ENCODE assay signal across 16 cellular contexts in the genomic region with DNA sequence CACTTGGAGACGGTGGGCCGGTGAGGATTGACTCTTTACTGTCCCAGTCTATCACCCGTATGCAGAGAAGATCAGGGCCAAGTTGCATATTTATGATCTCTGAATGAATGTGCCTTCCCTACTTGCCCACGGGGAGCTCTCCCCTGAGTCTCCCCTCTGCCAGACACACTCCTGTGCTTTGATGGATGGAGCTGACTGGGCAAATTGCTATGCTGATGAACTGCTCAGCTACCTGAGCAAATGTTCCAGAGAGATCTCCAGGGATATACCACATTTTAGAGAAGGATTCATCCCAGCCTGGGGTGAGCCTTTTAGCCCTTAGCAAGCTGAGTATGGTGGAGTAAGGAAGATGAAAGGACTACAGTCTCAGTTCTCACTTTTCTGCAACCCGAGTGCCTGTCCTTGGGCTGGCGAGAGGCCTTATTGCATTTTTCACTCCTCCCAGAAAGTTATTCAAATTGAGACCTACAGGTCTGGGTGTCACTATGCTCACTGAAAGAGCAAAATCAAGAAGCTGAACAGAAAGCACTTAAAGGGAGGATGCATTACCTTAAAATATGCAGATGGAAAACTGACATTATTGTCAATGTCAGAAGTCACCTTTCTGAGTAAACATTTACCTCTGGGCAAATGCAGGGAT.
A peak's percentile ranks its signal among the peaks of the same experiment; 100 is the strongest.
DNase-seq lines count a peak whose midpoint lies in the region; ATAC-seq and TF ChIP-seq lines count a peak whose summit lies in the region.
"Had no signal": no experiment of that assay in that cellular context is flagged by ENCODE, and none has a peak within 500 bp of the region (broad histone marks: within the 10 kb centered on the region; RNA-seq: fewer than 3 reads in every experiment).

No MANE protein-coding gene starts in this region.

- no peaks in the 10 kb centered on the region for H3K27me3 ChIP-seq in GM23248 (replicated peaks; ENCODE audit: insufficient read depth)
- H3K27me3 ChIP-seq in foreskin keratinocyte, result no peaks in the 10 kb centered on the region
- no peaks in the 10 kb centered on the region for H3K27me3 ChIP-seq in osteoblast (ENCODE audit: insufficient read depth, low read length)
- H3K27me3 ChIP-seq: MG63 had no signal

- H4K20me1 ChIP-seq in GM23248 (ENCODE audit: insufficient read depth) (no peaks in the 10 kb centered on the region), osteoblast (ENCODE audit: insufficient read depth, low read length) (no peaks in the 10 kb centered on the region)

- H3K9me2 ChIP-seq in GM23248 (ENCODE audit: insufficient read depth), result no peaks in the 10 kb centered on the region

- H2AFZ ChIP-seq in GM23248 (no peak overlapping the region), osteoblast (ENCODE audit: low read length) (no peak overlapping the region)

- H3F3A ChIP-seq in GM23248 (ENCODE audit: insufficient read depth), result peaks cover 79% of the 10 kb centered on the region

- 69 to 75% methylated on average over 6 of the region's 6 CpGs for WGBS in GM23248 (ENCODE audit: low coverage in 1 of 2, low lambda C conversion rate in 2 of 2, missing lambda C conversion rate in 2 of 2), 2 experiments

- H3K4me1 ChIP-seq in GM23248 (ENCODE audit: insufficient read depth), result peaks cover 73% of the 10 kb centered on the region
- peaks cover 29% of the 10 kb centered on the region for H3K4me1 ChIP-seq in foreskin keratinocyte
- H3K4me1 ChIP-seq in osteoblast (ENCODE audit: insufficient read depth, low read length), result peaks cover 23% of the 10 kb centered on the region

- H3K9me3 ChIP-seq in GM23248 (ENCODE audit: low read depth) (no peaks in the 10 kb centered on the region), osteoblast (ENCODE audit: low read depth, low read length) (no peaks in the 10 kb centered on the region)

- no peak overlapping the region for H3K4me3 ChIP-seq in GM23248
- H3K4me3 ChIP-seq in osteoblast (ENCODE audit: insufficient read depth, low read length), result no peak overlapping the region
- H3K4me3 ChIP-seq: GM12878, MG63 had no signal

- H3K4me2 ChIP-seq in GM23248 (ENCODE audit: unreplicated experiment) (peak overlapping the region; percentile 62), osteoblast (ENCODE audit: insufficient read depth, low read length) (no peak overlapping the region)
- H3K4me2 ChIP-seq: KMS-11 had no signal

- peak overlapping the region; percentile 81 for H3K9ac ChIP-seq in GM23248
- H3K9ac ChIP-seq: KMS-11 had no signal

- peaks cover 88% of the 10 kb centered on the region for H3K79me2 ChIP-seq in GM23248 (ENCODE audit: insufficient read depth)
- no peaks in the 10 kb centered on the region for H3K79me2 ChIP-seq in osteoblast (ENCODE audit: insufficient read depth, low read length)

- peak overlapping the region; percentile 98 for H3K27ac ChIP-seq in GM23248
- H3K27ac ChIP-seq in foreskin keratinocyte, result peak overlapping the region; percentile 84
- peak overlapping the region; percentile 64 for H3K27ac ChIP-seq in osteoblast (ENCODE audit: low read depth, low read length)
- H3K27ac ChIP-seq: KMS-11 had no signal

- no peak for TF ChIP-seq CTCF in foreskin keratinocyte (conservative IDR thresholded peaks at IDR 0.05)
- no peak for TF ChIP-seq CTCF in osteoblast (IDR thresholded peaks at IDR 0.05; ENCODE audit: extremely low read depth, low read depth, low read length)

- DNase-seq in GM23248, result peak; percentile 21
- DNase-seq in NCI-H69 (lab: John Stamatoyannopoulos, UW), result peak; percentile 33
- peak in 1 of 2 donors; percentile 36 for DNase-seq in foreskin keratinocyte
- no peak for DNase-seq in osteoblast (ENCODE audit: insufficient read length, low spot score, missing footprints)
- DNase-seq in activated CD4-positive, alpha-beta T cell treated with anti-CD3 and anti-CD28 coated beads for 4 hours, result no peak
- DNase-seq in DMS114 treated with DMSO at 0.1 percent for 48 hours (lab: John Stamatoyannopoulos, UW; ENCODE audit: unreplicated experiment), result no peak
- DNase-seq in NCI-H2107 (lab: John Stamatoyannopoulos, UW), result no peak
- DNase-seq: ACHN; CD4-positive, CD25-positive, alpha-beta regulatory T cell; HFFc6; MG63; NCI-H1105; NCI-H2081 had no signal

- peak; percentile 17 for ATAC-seq in foreskin keratinocyte
- ATAC-seq: GM12878, Right ventricle myocardium inferior had no signal

- peaks cover 4% of the 10 kb centered on the region; the same call in 1 of the 2 replicates for H3K36me3 ChIP-seq in GM23248 (ENCODE audit: low read depth)
- no peaks in the 10 kb centered on the region for H3K36me3 ChIP-seq in osteoblast (ENCODE audit: insufficient read depth, low read length)
- H3K36me3 ChIP-seq: MG63 had no signal

- in situ Hi-C loops in GM23248 (cut with MboI), result no loop called here

Comparison
In these comparisons a context has a peak if more than half of its experiments do, and no peak if none do; other contexts are left out.
1. DNase-seq: peak in GM23248 (single experiment) and NCI-H69 (single experiment); none in osteoblast (single experiment), activated CD4-positive, alpha-beta T cell treated with anti-CD3 and anti-CD28 coated beads for 4 hours (0 of 2), DMS114 treated with DMSO at 0.1 percent for 48 hours (single experiment) and NCI-H2107 (single experiment).
2. Peak in every context shown above with its lines, with median percentiles within 50 percentile points of each other: H3K27ac ChIP-seq.